21 cellular contexts compared by ENCODE assay signal in the genomic region with DNA sequence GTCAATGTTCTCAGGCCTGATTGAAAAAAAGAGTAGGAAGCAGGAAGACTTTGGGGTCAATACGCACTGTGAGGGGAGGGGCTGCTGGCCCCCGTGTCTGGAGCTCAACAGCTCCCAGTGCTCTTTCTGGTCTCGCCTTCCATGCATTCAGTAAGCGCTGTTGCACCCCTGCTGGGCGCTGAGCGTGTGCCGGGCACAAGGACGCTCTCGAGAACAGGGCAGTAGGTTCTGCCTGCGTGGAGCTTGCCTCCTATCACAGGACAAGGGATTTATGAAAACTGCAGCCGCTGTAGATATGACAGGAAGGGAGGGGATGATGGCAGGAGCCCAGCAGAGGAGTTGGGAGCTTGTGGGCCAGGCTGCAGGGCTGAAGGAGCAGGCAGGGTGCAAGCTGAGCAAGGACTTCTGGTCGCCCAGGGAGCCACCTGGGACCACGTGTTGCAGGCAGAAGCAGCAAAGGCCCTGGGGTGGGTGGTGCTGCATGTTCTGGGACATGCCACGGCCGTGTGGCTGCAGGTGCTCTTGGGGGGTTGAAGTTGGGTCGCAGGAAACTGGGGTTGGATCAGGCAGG.
"Had no signal": no experiment of that assay in that cellular context is flagged by ENCODE, and none has a peak within 500 bp of the region (broad histone marks: within the 10 kb centered on the region; RNA-seq: fewer than 3 reads in every experiment).

No MANE protein-coding gene starts in this region.

- H3K27me3 ChIP-seq: ovary had no signal

- DNase-seq: activated CD4-positive, alpha-beta T cell treated with anti-CD3 and anti-CD28 coated beads for 4 hours; activated CD4-positive, alpha-beta T cell treated with anti-CD3 and anti-CD28 coated beads, Interleukin-2, amount 50 U/mL, for 48 hours; activated CD4-positive, CD25-positive, alpha-beta regulatory T cell; aorta; brain microvascular endothelial cell; central memory CD4-positive, alpha-beta T cell; effector memory CD8-positive, alpha-beta T cell; hypothalamus; mesenchymal stem cell; naive thymus-derived CD8-positive, alpha-beta T cell; right cardiac atrium; stimulated activated CD4-positive, alpha-beta T cell treated with anti-CD3 and anti-CD28 coated beads, Interleukin-2, amount 100 ng/mL, for 24 hours; T-helper 17 cell had no signal

- ATAC-seq: activated naive CD4-positive, alpha-beta T cell treated with anti-CD3 and anti-CD28 coated beads, Interleukin-2, amount 50 U/mL, for 72 hours; effector memory CD8-positive, alpha-beta T cell; gastrocnemius medialis; naive thymus-derived CD8-positive, alpha-beta T cell; right cardiac atrium; stimulated activated effector memory CD8-positive, alpha-beta T cell treated with anti-CD3 and anti-CD28 coated beads, Interleukin-12 subunit alpha, Interleukin-12 subunit beta, amount 100 ng/mL, for 72 hours; T-helper 17 cell had no signal

- H3K27ac ChIP-seq: brain microvascular endothelial cell, esophagus muscularis mucosa, gastrocnemius medialis, neural progenitor cell, ovary, skin epidermis, stomach had no signal

- H3K4me1 ChIP-seq: gastrocnemius medialis, neural progenitor cell had no signal

- H3K36me3 ChIP-seq: brain microvascular endothelial cell, esophagus muscularis mucosa, gastrocnemius medialis, neural progenitor cell, ovary, stomach had no signal

- H3K9me3 ChIP-seq: esophagus muscularis mucosa, gastrocnemius medialis, ovary, stomach had no signal

- H3K4me3 ChIP-seq: esophagus muscularis mucosa, gastrocnemius medialis, neural progenitor cell, ovary, skin epidermis, stomach had no signal
